Comparison of ENCODE assay signal across 1 cellular context in the genomic region with DNA sequence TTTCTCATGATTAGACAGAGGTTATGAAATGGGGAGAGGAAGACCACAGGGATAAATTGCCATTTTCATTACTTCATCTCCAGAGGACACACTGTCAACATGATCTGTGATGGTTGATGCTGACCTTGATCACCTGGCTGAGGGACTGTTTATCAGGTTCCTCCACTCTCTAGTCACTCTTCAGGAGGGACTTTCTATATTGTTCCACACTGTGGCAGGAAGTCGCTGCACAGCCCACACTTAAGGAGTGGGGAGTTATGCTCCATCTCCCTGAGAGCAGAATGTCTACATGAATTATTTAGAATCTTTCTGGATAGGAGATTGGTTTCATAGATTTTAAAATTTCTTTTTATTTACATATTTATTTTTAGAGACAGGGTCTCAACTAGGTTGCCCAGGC.
TF ChIP-seq lines count a peak whose summit lies in the region.

No MANE protein-coding gene starts in this region.

TF ChIP-seq in GM12878, 131 proteins besides CTCF, POLR2A, EP300 and RAD21:
- TF ChIP-seq CEBPB (IDR thresholded peaks at IDR 0.05; ENCODE audit: borderline replicate concordance in 1 of 2, low read depth in 2 of 2, low read length in 2 of 2): no peak
- TF ChIP-seq PAX8 (IDR thresholded peaks at IDR 0.05): no peak
- no peak for TF ChIP-seq ZSCAN29 (IDR thresholded peaks at IDR 0.05)
- TF ChIP-seq, protein P1, sequence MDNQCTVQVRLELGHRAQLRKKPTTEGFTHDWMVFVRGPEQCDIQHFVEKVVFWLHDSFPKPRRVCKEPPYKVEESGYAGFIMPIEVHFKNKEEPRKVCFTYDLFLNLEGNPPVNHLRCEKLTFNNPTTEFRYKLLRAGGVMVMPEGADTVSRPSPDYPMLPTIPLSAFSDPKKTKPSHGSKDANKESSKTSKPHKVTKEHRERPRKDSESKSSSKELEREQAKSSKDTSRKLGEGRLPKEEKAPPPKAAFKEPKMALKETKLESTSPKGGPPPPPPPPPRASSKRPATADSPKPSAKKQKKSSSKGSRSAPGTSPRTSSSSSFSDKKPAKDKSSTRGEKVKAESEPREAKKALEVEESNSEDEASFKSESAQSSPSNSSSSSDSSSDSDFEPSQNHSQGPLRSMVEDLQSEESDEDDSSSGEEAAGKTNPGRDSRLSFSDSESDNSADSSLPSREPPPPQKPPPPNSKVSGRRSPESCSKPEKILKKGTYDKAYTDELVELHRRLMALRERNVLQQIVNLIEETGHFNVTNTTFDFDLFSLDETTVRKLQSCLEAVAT (IDR thresholded peaks at IDR 0.05): no peak
- TF ChIP-seq, protein P2, sequence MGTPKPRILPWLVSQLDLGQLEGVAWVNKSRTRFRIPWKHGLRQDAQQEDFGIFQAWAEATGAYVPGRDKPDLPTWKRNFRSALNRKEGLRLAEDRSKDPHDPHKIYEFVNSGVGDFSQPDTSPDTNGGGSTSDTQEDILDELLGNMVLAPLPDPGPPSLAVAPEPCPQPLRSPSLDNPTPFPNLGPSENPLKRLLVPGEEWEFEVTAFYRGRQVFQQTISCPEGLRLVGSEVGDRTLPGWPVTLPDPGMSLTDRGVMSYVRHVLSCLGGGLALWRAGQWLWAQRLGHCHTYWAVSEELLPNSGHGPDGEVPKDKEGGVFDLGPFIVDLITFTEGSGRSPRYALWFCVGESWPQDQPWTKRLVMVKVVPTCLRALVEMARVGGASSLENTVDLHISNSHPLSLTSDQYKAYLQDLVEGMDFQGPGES (IDR thresholded peaks at IDR 0.05): no peak
- TF ChIP-seq KLF5 (IDR thresholded peaks at IDR 0.05; ENCODE audit: partially characterized antibody): no peak
- TF ChIP-seq TAF1 (IDR thresholded peaks at IDR 0.05; ENCODE audit: borderline replicate concordance, low read depth, low read length): no peak
- TF ChIP-seq RUNX3 (IDR thresholded peaks at IDR 0.05; ENCODE audit: low read length): peak; percentile 42
- no peak for TF ChIP-seq MEF2B (IDR thresholded peaks at IDR 0.05; ENCODE audit: partially characterized antibody, poor library complexity, severe bottlenecking)
- no peak for TF ChIP-seq JUND (IDR thresholded peaks at IDR 0.05; ENCODE audit: low read depth, low read length)
- TF ChIP-seq POLR2AphosphoS5 (IDR thresholded peaks at IDR 0.05; ENCODE audit: low read length): no peak
- TF ChIP-seq CREM (IDR thresholded peaks at IDR 0.05; ENCODE audit: low read depth): no peak
- TF ChIP-seq, protein P3, sequence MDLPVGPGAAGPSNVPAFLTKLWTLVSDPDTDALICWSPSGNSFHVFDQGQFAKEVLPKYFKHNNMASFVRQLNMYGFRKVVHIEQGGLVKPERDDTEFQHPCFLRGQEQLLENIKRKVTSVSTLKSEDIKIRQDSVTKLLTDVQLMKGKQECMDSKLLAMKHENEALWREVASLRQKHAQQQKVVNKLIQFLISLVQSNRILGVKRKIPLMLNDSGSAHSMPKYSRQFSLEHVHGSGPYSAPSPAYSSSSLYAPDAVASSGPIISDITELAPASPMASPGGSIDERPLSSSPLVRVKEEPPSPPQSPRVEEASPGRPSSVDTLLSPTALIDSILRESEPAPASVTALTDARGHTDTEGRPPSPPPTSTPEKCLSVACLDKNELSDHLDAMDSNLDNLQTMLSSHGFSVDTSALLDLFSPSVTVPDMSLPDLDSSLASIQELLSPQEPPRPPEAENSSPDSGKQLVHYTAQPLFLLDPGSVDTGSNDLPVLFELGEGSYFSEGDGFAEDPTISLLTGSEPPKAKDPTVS (IDR thresholded peaks at IDR 0.05; ENCODE audit: low read depth, low read length): no peak
- TF ChIP-seq WRNIP1 (IDR thresholded peaks at IDR 0.05; ENCODE audit: borderline replicate concordance, low read depth, low read length): no peak
- peak in 1 of 2 experiments; percentile 17; a peak in 1 of 4 replicates for TF ChIP-seq IKZF2 (IDR thresholded peaks at IDR 0.05)
- TF ChIP-seq NFIC (IDR thresholded peaks at IDR 0.05; ENCODE audit: low read depth, low read length): no peak
- TF ChIP-seq, protein P4, sequence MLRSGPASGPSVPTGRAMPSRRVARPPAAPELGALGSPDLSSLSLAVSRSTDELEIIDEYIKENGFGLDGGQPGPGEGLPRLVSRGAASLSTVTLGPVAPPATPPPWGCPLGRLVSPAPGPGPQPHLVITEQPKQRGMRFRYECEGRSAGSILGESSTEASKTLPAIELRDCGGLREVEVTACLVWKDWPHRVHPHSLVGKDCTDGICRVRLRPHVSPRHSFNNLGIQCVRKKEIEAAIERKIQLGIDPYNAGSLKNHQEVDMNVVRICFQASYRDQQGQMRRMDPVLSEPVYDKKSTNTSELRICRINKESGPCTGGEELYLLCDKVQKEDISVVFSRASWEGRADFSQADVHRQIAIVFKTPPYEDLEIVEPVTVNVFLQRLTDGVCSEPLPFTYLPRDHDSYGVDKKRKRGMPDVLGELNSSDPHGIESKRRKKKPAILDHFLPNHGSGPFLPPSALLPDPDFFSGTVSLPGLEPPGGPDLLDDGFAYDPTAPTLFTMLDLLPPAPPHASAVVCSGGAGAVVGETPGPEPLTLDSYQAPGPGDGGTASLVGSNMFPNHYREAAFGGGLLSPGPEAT (IDR thresholded peaks at IDR 0.05; ENCODE audit: low read depth): peak; percentile 48; the same call in 1 of the 2 replicates
